Comparison of ENCODE assay signal across 13 cellular contexts in genomic region chr1:109478806-109479205, GRCh38. TPM values are rescaled to one million over a fixed set of nuclear protein-coding genes. Genes with fewer than 3 reads are reported as not detected.
A peak's percentile ranks its signal among the peaks of the same experiment; 100 is the strongest.
DNase-seq lines count a peak whose midpoint lies in the region; TF ChIP-seq lines count a peak whose summit lies in the region.
"Had no signal": no experiment of that assay in that cellular context is flagged by ENCODE, and none has a peak within 500 bp of the region (broad histone marks: within the 10 kb centered on the region; RNA-seq: fewer than 3 reads in every experiment).

No MANE protein-coding gene starts in this region.

- no peaks in the 10 kb centered on the region for H3K9me3 ChIP-seq in osteoblast (ENCODE audit: low read depth, low read length)
- H3K9me3 ChIP-seq: gastrocnemius medialis, vagina had no signal

- peak; percentile 50 for DNase-seq in activated CD4-positive, alpha-beta T cell treated with anti-CD3 and anti-CD28 coated beads for 48 hours
- DNase-seq in activated CD4-positive, alpha-beta T cell treated with anti-CD3 and anti-CD28 coated beads for 4 hours, result no peak
- peak; percentile 35 to 79 for DNase-seq in T47D (ENCODE audit: low read depth in 1 of 2, low spot score in 1 of 2)
- peak; percentile 53 for DNase-seq in osteoblast (ENCODE audit: insufficient read length, low spot score, missing footprints)
- no peak for DNase-seq in anterior cingulate cortex (lab: John Stamatoyannopoulos, UW)
- DNase-seq in NCI-H2171 treated with DMSO at 0.1 percent for 48 hours (lab: John Stamatoyannopoulos, UW), result no peak
- no peak for DNase-seq in NCI-H1092 (lab: John Stamatoyannopoulos, UW)
- DNase-seq: DMS 273 treated with DMSO at 0.1 percent for 48 hours, gastrocnemius medialis, left cardiac atrium, NCI-H1417 treated with DMSO at 0.1 percent for 48 hours had no signal

- H3K4me3 ChIP-seq in osteoblast (ENCODE audit: insufficient read depth, low read length), result no peak overlapping the region
- H3K4me3 ChIP-seq: gastrocnemius medialis, vagina had no signal

- in situ Hi-C loops in T47D (cut with HindIII; ENCODE audit: low pct_unique_long_range_greater_than_20kb, low sequenced_read_pairs), result no loop called here

- H2AFZ ChIP-seq in osteoblast (ENCODE audit: low read length), result no peak overlapping the region

- H3K27me3 ChIP-seq in osteoblast (ENCODE audit: insufficient read depth, low read length), result peaks cover 23% of the 10 kb centered on the region
- H3K27me3 ChIP-seq: gastrocnemius medialis, vagina had no signal

- H3K4me1 ChIP-seq in osteoblast (ENCODE audit: insufficient read depth, low read length), result peaks cover 7% of the 10 kb centered on the region

- H3K36me3 ChIP-seq in osteoblast (ENCODE audit: insufficient read depth, low read length), result no peaks in the 10 kb centered on the region
- H3K36me3 ChIP-seq: vagina had no signal

- H4K20me1 ChIP-seq in osteoblast (ENCODE audit: insufficient read depth, low read length), result no peaks in the 10 kb centered on the region

- H3K79me2 ChIP-seq in osteoblast (ENCODE audit: insufficient read depth, low read length), result no peaks in the 10 kb centered on the region

- TF ChIP-seq CTCF in osteoblast (IDR thresholded peaks at IDR 0.05; ENCODE audit: extremely low read depth, low read depth, low read length), result no peak

- H3K4me2 ChIP-seq in osteoblast (ENCODE audit: insufficient read depth, low read length), result no peak overlapping the region

- H3K27ac ChIP-seq in osteoblast (ENCODE audit: low read depth, low read length), result no peak overlapping the region
- H3K27ac ChIP-seq: vagina had no signal

TF ChIP-seq in PFSK-1, 5 proteins besides CTCF, POLR2A, EP300 and RAD21:
- TF ChIP-seq POLR2AphosphoS5 (IDR thresholded peaks at IDR 0.05; ENCODE audit: low read depth, low read length), result no peak
- TF ChIP-seq REST (IDR thresholded peaks at IDR 0.05; ENCODE audit: insufficient read depth in 1 of 2, low read depth in 2 of 2, low read length in 2 of 2), result peak; percentile 83 to 94
- no peak for TF ChIP-seq TAF1 (IDR thresholded peaks at IDR 0.05; ENCODE audit: borderline replicate concordance, insufficient read depth, low read length)
- TF ChIP-seq SIN3A (IDR thresholded peaks at IDR 0.05; ENCODE audit: borderline replicate concordance, insufficient read depth, low read length), result no peak
- no peak for TF ChIP-seq FOXP2 (optimal IDR thresholded peaks at IDR 0.05; ENCODE audit: borderline replicate concordance, extremely low read depth, extremely low read length, insufficient read depth)

RNA-seq across cellular contexts. Expression of gene ATXN7L2, which starts 4.9 kb away (rescaled TPM):
- polyA plus RNA-seq in PFSK-1 (2012; ENCODE audit: insufficient read length, low read depth), result 11.5 TPM
- total RNA-seq in osteoblast, result 1.8 and 3.5 TPM in 2 replicates

RNA-seq across cellular contexts. Expression of gene SYPL2, which starts 12.5 kb away (rescaled TPM):
- polyA plus RNA-seq in PFSK-1 (2012; ENCODE audit: insufficient read length, low read depth), result 0.10 TPM
- 0.88 and 1.8 TPM in 2 replicates for total RNA-seq in osteoblast

RNA-seq across cellular contexts. Expression of gene CYB561D1, which starts 15.1 kb away (rescaled TPM):
- polyA plus RNA-seq in PFSK-1 (2012; ENCODE audit: insufficient read length, low read depth), result 6.2 TPM
- 6.5 and 10.5 TPM in 2 replicates for total RNA-seq in osteoblast

RNA-seq across cellular contexts. Expression of gene AMIGO1, which starts 30.7 kb away (rescaled TPM):
- polyA plus RNA-seq in PFSK-1 (2012; ENCODE audit: insufficient read length, low read depth), result 5.4 TPM
- total RNA-seq in osteoblast, result 2.1 and 2.5 TPM in 2 replicates

RNA-seq across cellular contexts. Expression of gene PSMA5, which starts 52.6 kb away (rescaled TPM):
- 141 TPM for polyA plus RNA-seq in PFSK-1 (2012; ENCODE audit: insufficient read length, low read depth)
- 41.5 and 45.6 TPM in 2 replicates for total RNA-seq in osteoblast

Comparison
In these comparisons a context has a peak if more than half of its experiments do, and no peak if none do; other contexts are left out.
1. DNase-seq: peak in activated CD4-positive, alpha-beta T cell treated with anti-CD3 and anti-CD28 coated beads for 48 hours (single experiment), T47D (2 of 2) and osteoblast (single experiment); none in activated CD4-positive, alpha-beta T cell treated with anti-CD3 and anti-CD28 coated beads for 4 hours (0 of 2), anterior cingulate cortex (0 of 58), NCI-H2171 treated with DMSO at 0.1 percent for 48 hours (single experiment) and NCI-H1092 (single experiment).